In the genomic region with DNA sequence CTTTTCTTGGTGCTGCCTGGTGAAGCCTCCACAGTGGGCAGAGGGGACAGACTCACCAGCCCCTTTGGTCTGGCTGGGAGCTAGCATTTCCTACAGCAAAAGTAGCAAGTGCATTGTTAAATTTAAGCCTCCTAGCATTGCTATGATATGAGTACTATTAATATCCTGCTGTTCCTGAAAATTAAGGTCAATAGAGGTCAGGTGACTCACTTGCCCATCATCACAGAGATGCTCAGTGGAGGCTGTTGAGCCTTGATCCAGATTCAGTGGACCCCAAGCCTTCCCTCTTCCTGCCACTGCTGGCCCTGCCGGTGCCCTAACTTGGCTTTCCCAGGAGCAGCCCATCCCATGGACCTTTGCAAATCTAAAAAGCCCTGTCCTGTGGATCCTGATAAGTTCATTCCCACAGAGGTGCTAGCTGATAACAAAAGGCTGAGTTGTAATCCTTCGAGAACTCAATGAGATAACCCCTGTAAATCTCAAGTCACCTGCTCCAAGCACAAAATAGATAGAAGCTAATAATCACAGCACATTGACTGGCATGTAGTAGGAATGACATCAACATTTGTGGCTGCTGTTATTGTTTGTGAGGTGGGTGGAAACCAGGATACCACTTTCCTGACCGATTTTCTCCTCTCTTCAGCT, we compare ENCODE assay signal across 13 cellular contexts.
"Had no signal": no experiment of that assay in that cellular context is flagged by ENCODE, and none has a peak within 500 bp of the region (broad histone marks: within the 10 kb centered on the region; RNA-seq: fewer than 3 reads in every experiment).

No MANE protein-coding gene starts in this region.

- DNase-seq: activated B cell treated with CpG ODN at 0.5 μM for 24 hours; activated CD4-positive, alpha-beta T cell treated with anti-CD3 and anti-CD28 coated beads for 48 hours; activated CD8-positive, alpha-beta T cell treated with anti-CD3 and anti-CD28 coated beads for 36 hours; activated effector memory CD4-positive, alpha-beta T cell treated with Interleukin-2 at 50 U/mL for 16 hours; activated T-cell treated with anti-CD3 and anti-CD28 coated beads, Interleukin-2, amount 50 U/mL, for 4 hours; adrenal gland; caudate nucleus; kidney glomerular epithelial cell; lower lobe of right lung; midbrain had no signal

- FAIRE-seq: colon, endometrium had no signal

- H3K27ac ChIP-seq: adrenal gland, lower lobe of right lung, thoracic aorta had no signal
